Comparison of ENCODE assay signal across 9 cellular contexts in the genomic region with DNA sequence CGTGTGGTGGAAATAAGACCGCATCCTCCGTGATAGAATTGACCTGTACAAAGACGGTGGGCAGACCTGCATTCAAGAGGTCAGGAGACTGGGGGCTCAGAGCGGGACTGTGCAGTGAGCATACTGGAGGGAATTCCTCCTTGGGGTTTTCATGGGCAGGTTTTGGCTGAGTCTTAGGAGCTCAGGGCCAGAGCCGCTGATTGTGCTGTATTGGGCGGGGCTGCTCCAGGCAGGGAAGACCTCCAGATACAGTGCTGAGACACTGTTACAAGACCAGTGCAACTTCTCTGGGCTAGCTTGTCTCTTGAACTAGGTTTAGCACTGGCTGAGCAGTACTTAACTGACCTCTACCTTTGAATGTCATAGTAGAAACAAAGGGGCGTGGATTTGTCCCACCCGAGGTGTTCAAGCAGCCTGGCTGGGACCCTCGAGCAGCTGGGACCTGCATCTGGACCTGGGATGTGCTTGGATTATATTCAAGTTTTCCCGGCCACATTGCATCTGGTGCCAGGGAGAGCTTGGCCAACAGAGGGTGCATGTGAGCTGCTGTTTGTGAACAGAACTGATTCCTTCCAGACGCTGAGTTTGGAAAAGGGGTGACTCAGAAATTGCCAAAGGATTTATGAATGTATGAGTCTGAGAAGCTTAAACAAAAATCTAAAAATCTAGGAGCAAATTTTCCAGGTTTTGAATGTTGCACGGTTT. TPM values are rescaled to one million over a fixed set of nuclear protein-coding genes. Genes with fewer than 3 reads are reported as not detected.
DNase-seq lines count a peak whose midpoint lies in the region; ATAC-seq and TF ChIP-seq lines count a peak whose summit lies in the region.
"Had no signal": no experiment of that assay in that cellular context is flagged by ENCODE, and none has a peak within 500 bp of the region (broad histone marks: within the 10 kb centered on the region; RNA-seq: fewer than 3 reads in every experiment).

No MANE protein-coding gene starts in this region.

- H3K4me3 ChIP-seq in PC-3 (ENCODE audit: low read length) (no peak overlapping the region), epithelial cell of proximal tubule (ENCODE audit: low read depth, low read length) (no peak overlapping the region)

- H3K4me1 ChIP-seq in PC-3 (ENCODE audit: insufficient read depth, low read length): peaks cover 4% of the 10 kb centered on the region

- no peak overlapping the region for H3K9ac ChIP-seq in PC-3 (ENCODE audit: low read length)

- H3K79me2 ChIP-seq in PC-3 (ENCODE audit: low read length): no peaks in the 10 kb centered on the region

- CTCF ChIA-PET in PC-3 (lab: Charles Lee): interaction anchor here (0.6 to 1.2 kb wide), 4 partner anchors 50 to 433 kb away, joined by 3 to 6 read pairs (median 4); no protein-coding TSS in a partner anchor

- H3K9me3 ChIP-seq in PC-3 (ENCODE audit: low read length): no peaks in the 10 kb centered on the region

- peaks cover 92% of the 10 kb centered on the region for H3K36me3 Mint-ChIP-seq in activated T-cell treated with anti-CD3 and anti-CD28 coated beads, Interleukin-2, amount 50 U/mL, for 24 hours (ENCODE audit: low read depth)
- H3K36me3 Mint-ChIP-seq in activated T-cell treated with anti-CD3 and anti-CD28 coated beads, Interleukin-2, amount 50 U/mL, for 4 hours (ENCODE audit: insufficient read depth): peaks cover 57% of the 10 kb centered on the region

- no TSS peak for BruUV-seq in PC-3 (replicated peaks; lab: Mats Ljungman, UMichigan)

- POLR2A ChIA-PET in PC-3 (lab: Charles Lee; ENCODE audit: unreplicated experiment): no interaction called here

- H3K36me3 ChIP-seq in PC-3 (ENCODE audit: low read depth, low read length): peaks cover 15% of the 10 kb centered on the region; the same call in 1 of the 2 replicates

- no peaks in the 10 kb centered on the region for H3K27me3 Mint-ChIP-seq in activated T-cell treated with anti-CD3 and anti-CD28 coated beads, Interleukin-2, amount 50 U/mL, for 24 hours
- no peaks in the 10 kb centered on the region for H3K27me3 Mint-ChIP-seq in activated T-cell treated with anti-CD3 and anti-CD28 coated beads, Interleukin-2, amount 50 U/mL, for 4 hours (ENCODE audit: low read depth)
- H3K27me3 Mint-ChIP-seq: activated naive CD8-positive, alpha-beta T cell treated with anti-CD3 and anti-CD28 coated beads, Interleukin-2, amount 10 ng/mL, durations not matched to agents 7 days and 5 days had no signal

- peak; percentile 81 for TF ChIP-seq CTCF in PC-3 (conservative IDR thresholded peaks at IDR 0.05; ENCODE audit: low read depth, low read length)
- TF ChIP-seq CTCF in epithelial cell of proximal tubule (conservative IDR thresholded peaks at IDR 0.05; ENCODE audit: low read depth, low read length): peak; percentile 91

- H3K27me3 ChIP-seq in PC-3 (ENCODE audit: low read length): no peaks in the 10 kb centered on the region

- H4K20me1 ChIP-seq in PC-3 (ENCODE audit: low read length): no peaks in the 10 kb centered on the region

- H3F3A ChIP-seq in PC-3 (ENCODE audit: low read length, unreplicated experiment): no peaks in the 10 kb centered on the region

- H3K4me1 Mint-ChIP-seq in activated T-cell treated with anti-CD3 and anti-CD28 coated beads, Interleukin-2, amount 50 U/mL, for 24 hours (ENCODE audit: low read depth): peaks cover 15% of the 10 kb centered on the region
- H3K4me1 Mint-ChIP-seq in activated T-cell treated with anti-CD3 and anti-CD28 coated beads, Interleukin-2, amount 50 U/mL, for 4 hours (ENCODE audit: low read depth): peaks cover 5% of the 10 kb centered on the region

- no peaks in the 10 kb centered on the region for H3K9me2 ChIP-seq in PC-3 (replicated peaks; ENCODE audit: low read length)

- H3K4me2 ChIP-seq in PC-3 (ENCODE audit: low read length): no peak overlapping the region

- no peak overlapping the region for H3K4me3 Mint-ChIP-seq in activated T-cell treated with anti-CD3 and anti-CD28 coated beads, Interleukin-2, amount 50 U/mL, for 24 hours
- no peak overlapping the region for H3K4me3 Mint-ChIP-seq in activated T-cell treated with anti-CD3 and anti-CD28 coated beads, Interleukin-2, amount 50 U/mL, for 4 hours
- H3K4me3 Mint-ChIP-seq: activated naive CD8-positive, alpha-beta T cell treated with anti-CD3 and anti-CD28 coated beads, Interleukin-2, amount 10 ng/mL, durations not matched to agents 7 days and 5 days had no signal

- H3K27ac Mint-ChIP-seq in activated T-cell treated with anti-CD3 and anti-CD28 coated beads, Interleukin-2, amount 50 U/mL, for 24 hours: peak overlapping the region; percentile 28
- H3K27ac Mint-ChIP-seq: activated naive CD8-positive, alpha-beta T cell treated with anti-CD3 and anti-CD28 coated beads, Interleukin-2, amount 10 ng/mL, durations not matched to agents 7 days and 5 days had no signal

- DNase-seq in activated T-cell treated with anti-CD3 and anti-CD28 coated beads, Interleukin-2, amount 50 U/mL, for 24 hours: no peak
- no peak for DNase-seq in activated T-cell treated with anti-CD3 and anti-CD28 coated beads, Interleukin-2, amount 50 U/mL, for 4 hours
- DNase-seq in PC-3 (peak; percentile 78), epithelial cell of proximal tubule (ENCODE audit: low read depth) (peak; percentile 6), mucosa of gallbladder (ENCODE audit: low spot score) (peak; percentile 73)
- no peak for DNase-seq in central memory CD4-positive, alpha-beta T cell
- DNase-seq: activated naive CD8-positive, alpha-beta T cell treated with anti-CD3 and anti-CD28 coated beads, Interleukin-2, amount 10 ng/mL, durations not matched to agents 7 days and 5 days had no signal

- no peak overlapping the region for H2AFZ ChIP-seq in PC-3 (ENCODE audit: low read length)

- 0 out of 2 replicates have a peak overlapping the region, but pooled peaks have one; percentile 8 for H3K27ac ChIP-seq in PC-3 (ENCODE audit: low read length)

- no peak for ATAC-seq in activated T-cell treated with anti-CD3 and anti-CD28 coated beads, Interleukin-2, amount 50 U/mL, for 4 hours
- ATAC-seq in PC-3 (peak; percentile 89), GM21447 (IDR thresholded peaks at IDR 0.05; ENCODE audit: unreplicated experiment) (no peak)
- no peak for ATAC-seq in activated CD4-positive, CD25-positive, alpha-beta regulatory T cell treated with anti-CD3 and anti-CD28 coated beads, Interleukin-2, amount 50 U/mL, for 24 hours

- H3K9me3 Mint-ChIP-seq in activated T-cell treated with anti-CD3 and anti-CD28 coated beads, Interleukin-2, amount 50 U/mL, for 24 hours: no peaks in the 10 kb centered on the region
- H3K9me3 Mint-ChIP-seq in activated T-cell treated with anti-CD3 and anti-CD28 coated beads, Interleukin-2, amount 50 U/mL, for 4 hours: no peaks in the 10 kb centered on the region
- H3K9me3 Mint-ChIP-seq: activated naive CD8-positive, alpha-beta T cell treated with anti-CD3 and anti-CD28 coated beads, Interleukin-2, amount 10 ng/mL, durations not matched to agents 7 days and 5 days had no signal

- intact Hi-C loops in PC-3 (cut with micrococcal nuclease): loop anchor here (1.0 to 5.0 kb wide), 3 partner anchors 209 to 446 kb away; no protein-coding TSS in a partner anchor

RNA-seq across cellular contexts. Expression of a gene that starts 33.4 kb away (rescaled TPM):
- 1 to 10 TPM; 1.7 to 7.0 (median 4.3) TPM for total RNA-seq in activated T-cell treated with anti-CD3 and anti-CD28 coated beads, Interleukin-2, amount 50 U/mL, for 4 hours
- 0.29 and 10.2 TPM in 2 replicates for total RNA-seq in PC-3 (2014; rRNA removed)
- total RNA-seq in epithelial cell of proximal tubule: 0.12 TPM in 1 of 2 replicates, not detected in the other
- total RNA-seq in mucosa of gallbladder: 8.9 TPM

Comparison
In these comparisons a context has a peak if more than half of its experiments do, and no peak if none do; other contexts are left out.
1. DNase-seq: peak in PC-3 (single experiment), epithelial cell of proximal tubule (single experiment) and mucosa of gallbladder (single experiment); none in activated T-cell treated with anti-CD3 and anti-CD28 coated beads, Interleukin-2, amount 50 U/mL, for 24 hours (single experiment), activated T-cell treated with anti-CD3 and anti-CD28 coated beads, Interleukin-2, amount 50 U/mL, for 4 hours (single experiment) and central memory CD4-positive, alpha-beta T cell (single experiment).